In genomic region chr14:77822307-77822706, GRCh38 we compare ENCODE assay signal across 26 cellular contexts.
"Had no signal": no experiment of that assay in that cellular context is flagged by ENCODE, and none has a peak within 500 bp of the region (broad histone marks: within the 10 kb centered on the region; RNA-seq: fewer than 3 reads in every experiment).

No MANE protein-coding gene starts in this region.

- H3K27me3 Mint-ChIP-seq: activated CD4-positive, alpha-beta memory T cell treated with anti-CD3 and anti-CD28 coated beads, Interleukin-2, amount 10 ng/mL, durations not matched to agents 7 days and 5 days; activated CD4-positive, alpha-beta T cell treated with anti-CD3 and anti-CD28 coated beads for 36 hours; activated naive CD8-positive, alpha-beta T cell; activated T-helper 17 cell treated with anti-CD3 and anti-CD28 coated beads, Interleukin-2, amount 50 U/mL, for 72 hours; brain; T-helper 17 cell had no signal

- H3K4me3 ChIP-seq: MG63 had no signal

- H3K4me1 Mint-ChIP-seq: activated CD4-positive, alpha-beta memory T cell treated with anti-CD3 and anti-CD28 coated beads, Interleukin-2, amount 10 ng/mL, durations not matched to agents 7 days and 5 days; activated CD4-positive, alpha-beta T cell treated with anti-CD3 and anti-CD28 coated beads for 36 hours; activated T-helper 17 cell treated with anti-CD3 and anti-CD28 coated beads, Interleukin-2, amount 50 U/mL, for 72 hours; brain had no signal

- H3K27me3 ChIP-seq: MG63 had no signal

- FAIRE-seq: astrocyte, TTC549 had no signal

- H3K27ac Mint-ChIP-seq: activated CD4-positive, alpha-beta memory T cell treated with anti-CD3 and anti-CD28 coated beads, Interleukin-2, amount 10 ng/mL, durations not matched to agents 7 days and 5 days; activated CD4-positive, alpha-beta T cell treated with anti-CD3 and anti-CD28 coated beads for 36 hours; activated naive CD4-positive, alpha-beta T cell treated with anti-CD3 and anti-CD28 coated beads for 36 hours; activated naive CD8-positive, alpha-beta T cell; activated T-helper 17 cell treated with anti-CD3 and anti-CD28 coated beads, Interleukin-2, amount 50 U/mL, for 72 hours; brain; T-helper 17 cell had no signal

- H3K4me3 Mint-ChIP-seq: activated CD4-positive, alpha-beta memory T cell treated with anti-CD3 and anti-CD28 coated beads, Interleukin-2, amount 10 ng/mL, durations not matched to agents 7 days and 5 days; activated CD4-positive, alpha-beta T cell treated with anti-CD3 and anti-CD28 coated beads for 36 hours; activated naive CD4-positive, alpha-beta T cell treated with anti-CD3 and anti-CD28 coated beads for 36 hours; activated naive CD8-positive, alpha-beta T cell; activated T-helper 17 cell treated with anti-CD3 and anti-CD28 coated beads, Interleukin-2, amount 50 U/mL, for 72 hours; brain; T-helper 17 cell had no signal

- H3K9me3 ChIP-seq: MG63 had no signal

- ATAC-seq: activated CD4-positive, alpha-beta T cell treated with anti-CD3 and anti-CD28 coated beads for 36 hours; activated T-helper 17 cell treated with anti-CD3 and anti-CD28 coated beads, Interleukin-2, amount 50 U/mL, for 72 hours; T-helper 17 cell had no signal

- H3K36me3 ChIP-seq: MG63 had no signal

- DNase-seq: activated CD4-positive, alpha-beta memory T cell treated with anti-CD3 and anti-CD28 coated beads, Interleukin-2, amount 10 ng/mL, durations not matched to agents 7 days and 5 days; activated CD4-positive, alpha-beta T cell treated with anti-CD3 and anti-CD28 coated beads for 36 hours; activated CD4-positive, alpha-beta T cell treated with anti-CD3 and anti-CD28 coated beads, Interleukin-2, amount 50 U/mL, for 1 hour; activated gamma-delta T cell; activated naive CD4-positive, alpha-beta T cell treated with anti-CD3 and anti-CD28 coated beads for 36 hours; activated T-cell treated with anti-CD3 and anti-CD28 coated beads for 4 hours; activated T-cell treated with anti-CD3 and anti-CD28 coated beads, Interleukin-2, amount 50 U/mL, for 48 hours; amygdala; MG63; MV-4-11; NCI-H1092 treated with DMSO at 0.1 percent for 48 hours; NCI-H1436; NCI-H1694 treated with DMSO at 0.1 percent for 48 hours; NCI-H2029 treated with DMSO at 0.1 percent for 48 hours; NCI-H2227 treated with DMSO at 0.1 percent for 48 hours; NCI-H446 treated with DMSO at 0.1 percent for 48 hours; NCI-H524 treated with DMSO at 0.1 percent for 48 hours; NCI-H748 treated with DMSO at 0.1 percent for 48 hours; SIG-M5; T-helper 17 cell; T-helper 9 cell had no signal

- H3K9me3 Mint-ChIP-seq: activated CD4-positive, alpha-beta memory T cell treated with anti-CD3 and anti-CD28 coated beads, Interleukin-2, amount 10 ng/mL, durations not matched to agents 7 days and 5 days; activated naive CD4-positive, alpha-beta T cell treated with anti-CD3 and anti-CD28 coated beads for 36 hours; activated T-helper 17 cell treated with anti-CD3 and anti-CD28 coated beads, Interleukin-2, amount 50 U/mL, for 72 hours; brain had no signal
